ENCODE assay signal across 1 cellular context in genomic region chr21:31888936-31889371, GRCh38.
TF ChIP-seq lines count a peak whose summit lies in the region.

No MANE protein-coding gene starts in this region.

TF ChIP-seq in IMR-90, 13 proteins besides CTCF, POLR2A, EP300 and RAD21 (continued from another document):
- TF ChIP-seq, protein P1, sequence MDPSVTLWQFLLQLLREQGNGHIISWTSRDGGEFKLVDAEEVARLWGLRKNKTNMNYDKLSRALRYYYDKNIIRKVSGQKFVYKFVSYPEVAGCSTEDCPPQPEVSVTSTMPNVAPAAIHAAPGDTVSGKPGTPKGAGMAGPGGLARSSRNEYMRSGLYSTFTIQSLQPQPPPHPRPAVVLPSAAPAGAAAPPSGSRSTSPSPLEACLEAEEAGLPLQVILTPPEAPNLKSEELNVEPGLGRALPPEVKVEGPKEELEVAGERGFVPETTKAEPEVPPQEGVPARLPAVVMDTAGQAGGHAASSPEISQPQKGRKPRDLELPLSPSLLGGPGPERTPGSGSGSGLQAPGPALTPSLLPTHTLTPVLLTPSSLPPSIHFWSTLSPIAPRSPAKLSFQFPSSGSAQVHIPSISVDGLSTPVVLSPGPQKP (IDR thresholded peaks at IDR 0.05; ENCODE audit: borderline replicate concordance, low read depth, low read length), result no peak
